Comparison of ENCODE assay signal across 26 cellular contexts in the genomic region with DNA sequence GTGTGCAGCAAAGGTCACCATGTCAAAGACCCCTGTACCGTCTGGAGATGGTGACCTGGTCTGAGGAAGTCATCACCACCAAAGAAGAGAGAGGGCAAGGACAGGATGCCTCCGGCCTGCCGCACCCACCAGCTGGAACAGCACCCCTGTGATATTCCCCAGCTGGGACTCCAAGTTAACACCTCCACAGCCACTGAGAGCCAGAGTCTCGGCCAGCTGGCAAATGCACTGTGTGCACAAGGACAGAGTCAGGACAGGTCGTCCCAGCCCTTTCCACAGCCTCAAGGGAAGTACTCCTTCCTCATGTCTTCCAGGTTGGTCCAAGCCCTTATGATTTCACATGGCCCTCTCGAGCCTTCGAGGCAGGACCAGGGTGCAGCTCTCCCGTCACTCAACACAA. TPM values are rescaled to one million over a fixed set of nuclear protein-coding genes. Genes with fewer than 3 reads are reported as not detected.
DNase-seq lines count a peak whose midpoint lies in the region; ATAC-seq, FAIRE-seq and TF ChIP-seq lines count a peak whose summit lies in the region.
"Had no signal": no experiment of that assay in that cellular context is flagged by ENCODE, and none has a peak within 500 bp of the region (broad histone marks: within the 10 kb centered on the region; RNA-seq: fewer than 3 reads in every experiment).

No MANE protein-coding gene starts in this region.

- no peaks in the 10 kb centered on the region for H3K79me2 ChIP-seq in astrocyte (ENCODE audit: insufficient read depth, low read length)

- H3K36me3 Mint-ChIP-seq in astrocyte (ENCODE audit: low read depth, unreplicated experiment): peaks cover 7% of the 10 kb centered on the region
- H3K36me3 Mint-ChIP-seq in stimulated activated effector memory CD8-positive, alpha-beta T cell treated with anti-CD3 and anti-CD28 coated beads, Interleukin-12 subunit alpha, Interleukin-12 subunit beta, amount 100 ng/mL, for 72 hours: no peaks in the 10 kb centered on the region
- no peaks in the 10 kb centered on the region for H3K36me3 Mint-ChIP-seq in stimulated activated naive B cell treated with anti-CD40 and anti-IgM and Interleukin-4, amounts not matched to agents 10 μg/mL and 1 μg/mL and 100 μg/mL, for 72 hours
- H3K36me3 Mint-ChIP-seq: CD4-positive, alpha-beta memory T cell had no signal

- H3K4me1 Mint-ChIP-seq in astrocyte (ENCODE audit: low read depth, unreplicated experiment): no peaks in the 10 kb centered on the region
- no peaks in the 10 kb centered on the region for H3K4me1 Mint-ChIP-seq in stimulated activated effector memory CD8-positive, alpha-beta T cell treated with anti-CD3 and anti-CD28 coated beads, Interleukin-12 subunit alpha, Interleukin-12 subunit beta, amount 100 ng/mL, for 72 hours
- H3K4me1 Mint-ChIP-seq in stimulated activated naive B cell treated with anti-CD40 and anti-IgM and Interleukin-4, amounts not matched to agents 10 μg/mL and 1 μg/mL and 100 μg/mL, for 72 hours: no peaks in the 10 kb centered on the region

- H3K27ac ChIP-seq in astrocyte (ENCODE audit: low read depth, low read length): no peak overlapping the region
- H3K27ac ChIP-seq: 22Rv1, BLaER1, KMS-11, RWPE1 had no signal

- H2AFZ ChIP-seq in astrocyte (ENCODE audit: low read depth, low read length): no peak overlapping the region
- H2AFZ ChIP-seq: GM23338 had no signal

- H3K9ac ChIP-seq in astrocyte (ENCODE audit: low read length): no peak overlapping the region
- H3K9ac ChIP-seq: BLaER1, KMS-11 had no signal

- H4K20me1 ChIP-seq in astrocyte (ENCODE audit: insufficient read depth, low read length): no peaks in the 10 kb centered on the region
- H4K20me1 ChIP-seq: BLaER1 had no signal

- H3K4me2 ChIP-seq in astrocyte (ENCODE audit: low read length): no peak overlapping the region
- H3K4me2 ChIP-seq: BLaER1, GM23338, KMS-11 had no signal

- peaks cover 22% of the 10 kb centered on the region for H3K27me3 ChIP-seq in astrocyte (ENCODE audit: insufficient read depth, low read length)
- H3K27me3 ChIP-seq: BLaER1 had no signal

- intact Hi-C loops in left ventricle myocardium superior (cut with micrococcal nuclease): no loop called here

- peaks cover 4% of the 10 kb centered on the region for H3K9me3 Mint-ChIP-seq in astrocyte (ENCODE audit: unreplicated experiment)
- peaks cover 2% of the 10 kb centered on the region for H3K9me3 Mint-ChIP-seq in stimulated activated effector memory CD8-positive, alpha-beta T cell treated with anti-CD3 and anti-CD28 coated beads, Interleukin-12 subunit alpha, Interleukin-12 subunit beta, amount 100 ng/mL, for 72 hours
- peaks cover 2% of the 10 kb centered on the region in 2 donors for H3K9me3 Mint-ChIP-seq in stimulated activated naive B cell treated with anti-CD40 and anti-IgM and Interleukin-4, amounts not matched to agents 10 μg/mL and 1 μg/mL and 100 μg/mL, for 72 hours

- H3K27ac Mint-ChIP-seq in astrocyte (ENCODE audit: unreplicated experiment): peak overlapping the region; percentile 41
- H3K27ac Mint-ChIP-seq in stimulated activated effector memory CD8-positive, alpha-beta T cell treated with anti-CD3 and anti-CD28 coated beads, Interleukin-12 subunit alpha, Interleukin-12 subunit beta, amount 100 ng/mL, for 72 hours: peak overlapping the region; percentile 23
- no peak overlapping the region for H3K27ac Mint-ChIP-seq in stimulated activated naive B cell treated with anti-CD40 and anti-IgM and Interleukin-4, amounts not matched to agents 10 μg/mL and 1 μg/mL and 100 μg/mL, for 72 hours
- H3K27ac Mint-ChIP-seq: CD4-positive, alpha-beta memory T cell; GM23338 had no signal

- no peak overlapping the region for H3K4me3 ChIP-seq in astrocyte (ENCODE audit: insufficient read depth, low read depth, low read length)
- H3K4me3 ChIP-seq: BLaER1, GM23338 had no signal

- FAIRE-seq in astrocyte (lab: Jason Lieb, UNC): no peak
- FAIRE-seq: HTR-8/SVneo had no signal

- H3K4me3 Mint-ChIP-seq in astrocyte (ENCODE audit: unreplicated experiment): no peak overlapping the region
- H3K4me3 Mint-ChIP-seq in stimulated activated effector memory CD8-positive, alpha-beta T cell treated with anti-CD3 and anti-CD28 coated beads, Interleukin-12 subunit alpha, Interleukin-12 subunit beta, amount 100 ng/mL, for 72 hours: no peak overlapping the region
- H3K4me3 Mint-ChIP-seq in stimulated activated naive B cell treated with anti-CD40 and anti-IgM and Interleukin-4, amounts not matched to agents 10 μg/mL and 1 μg/mL and 100 μg/mL, for 72 hours: no peak overlapping the region
- H3K4me3 Mint-ChIP-seq: CD4-positive, alpha-beta memory T cell; GM23338 had no signal

- peaks cover 57% of the 10 kb centered on the region for H3K27me3 Mint-ChIP-seq in astrocyte (ENCODE audit: low read depth, unreplicated experiment)
- peaks cover 0 to 3% of the 10 kb centered on the region in 2 donors for H3K27me3 Mint-ChIP-seq in stimulated activated naive B cell treated with anti-CD40 and anti-IgM and Interleukin-4, amounts not matched to agents 10 μg/mL and 1 μg/mL and 100 μg/mL, for 72 hours

- H3K36me3 ChIP-seq in astrocyte (ENCODE audit: insufficient read depth, low read length): no peaks in the 10 kb centered on the region
- H3K36me3 ChIP-seq: BLaER1 had no signal

- DNase-seq in activated CD8-positive, alpha-beta memory T cell treated with anti-CD3 and anti-CD28 coated beads for 24 hours: peak; percentile 24
- no peak for DNase-seq in activated CD8-positive, alpha-beta memory T cell treated with anti-CD3 and anti-CD28 coated beads, Interleukin-2, amount 50 U/mL, for 48 hours
- DNase-seq in astrocyte (ENCODE audit: low read depth) (no peak), left ventricle myocardium superior (peak; percentile 66), cerebellar nuclear complex (lab: John Stamatoyannopoulos, UW) (no peak)
- DNase-seq in stimulated activated effector memory CD8-positive, alpha-beta T cell treated with anti-CD3 and anti-CD28 coated beads, Interleukin-12 subunit alpha, Interleukin-12 subunit beta, amount 100 ng/mL, for 72 hours (ENCODE audit: low spot score in 2 of 2): no peak
- no peak for DNase-seq in stimulated activated naive B cell treated with anti-CD40 and anti-IgM and Interleukin-4, amounts not matched to agents 10 μg/mL and 1 μg/mL and 100 μg/mL, for 72 hours
- DNase-seq: ACHN; Caco-2; CD4-positive, alpha-beta memory T cell; DMS 273 treated with DMSO at 0.1 percent for 48 hours; IMR-90; NCI-H1105; NCI-H146; NCI-H2029 treated with DMSO at 0.1 percent for 48 hours; NCI-H226; NCI-H510A treated with DMSO at 0.1 percent for 48 hours; NCI-H748 treated with DMSO at 0.1 percent for 48 hours had no signal

- H3K9me3 ChIP-seq in astrocyte (ENCODE audit: insufficient read depth, low read depth, low read length): no peaks in the 10 kb centered on the region
- H3K9me3 ChIP-seq: BLaER1, Caco-2 had no signal

- ATAC-seq in left ventricle myocardium superior: peak; percentile 94
- no peak for ATAC-seq in stimulated activated effector memory CD8-positive, alpha-beta T cell treated with anti-CD3 and anti-CD28 coated beads, Interleukin-12 subunit alpha, Interleukin-12 subunit beta, amount 100 ng/mL, for 72 hours
- ATAC-seq in stimulated activated naive B cell treated with anti-CD40 and anti-IgM and Interleukin-4, amounts not matched to agents 10 μg/mL and 1 μg/mL and 100 μg/mL, for 72 hours (replicated peaks): no peak
- no peak for ATAC-seq in GM21360 (IDR thresholded peaks at IDR 0.05; ENCODE audit: unreplicated experiment)
- ATAC-seq: GM23338, HCT116 had no signal

- no peak for TF ChIP-seq CTCF in astrocyte (IDR thresholded peaks at IDR 0.05; ENCODE audit: insufficient read depth, low read depth, low read length)

- H3K4me1 ChIP-seq in astrocyte (ENCODE audit: insufficient read depth, low read length): no peaks in the 10 kb centered on the region
- H3K4me1 ChIP-seq: BLaER1, Caco-2 had no signal

RNA-seq across cellular contexts. Expression of gene FKBP4, which starts 19.3 kb away (rescaled TPM):
- total RNA-seq in astrocyte (63.2 and 68.7 TPM in 2 replicates), left ventricle myocardium superior (59.0 TPM)

RNA-seq across cellular contexts. Expression of gene ITFG2, which starts 37.0 kb away (rescaled TPM):
- total RNA-seq in astrocyte (20.1 and 20.2 TPM in 2 replicates), left ventricle myocardium superior (14.7 TPM)

RNA-seq across cellular contexts. Expression of gene NRIP2, which starts 59.4 kb away (rescaled TPM):
- total RNA-seq in astrocyte (not detected in 2 replicates), left ventricle myocardium superior (1.1 TPM)
- total RNA-seq: Caco-2; CD4-positive, alpha-beta memory T cell; GM23338 had no signal

Comparison
In these comparisons a context has a peak if more than half of its experiments do, and no peak if none do; other contexts are left out.
1. DNase-seq: peak in activated CD8-positive, alpha-beta memory T cell treated with anti-CD3 and anti-CD28 coated beads for 24 hours (single experiment) and left ventricle myocardium superior (single experiment); none in activated CD8-positive, alpha-beta memory T cell treated with anti-CD3 and anti-CD28 coated beads, Interleukin-2, amount 50 U/mL, for 48 hours (single experiment), astrocyte (single experiment), stimulated activated effector memory CD8-positive, alpha-beta T cell treated with anti-CD3 and anti-CD28 coated beads, Interleukin-12 subunit alpha, Interleukin-12 subunit beta, amount 100 ng/mL, for 72 hours (0 of 2), stimulated activated naive B cell treated with anti-CD40 and anti-IgM and Interleukin-4, amounts not matched to agents 10 μg/mL and 1 μg/mL and 100 μg/mL, for 72 hours (single experiment) and cerebellar nuclear complex (0 of 2).